Comparison of ENCODE assay signal across 7 cellular contexts in genomic region chrX:94635003-94635402, GRCh38.
"Had no signal": no experiment of that assay in that cellular context is flagged by ENCODE, and none has a peak within 500 bp of the region (broad histone marks: within the 10 kb centered on the region; RNA-seq: fewer than 3 reads in every experiment).

No MANE protein-coding gene starts in this region.

- DNase-seq: GDM1, GF-D8 had no signal

- ATAC-seq: GM12878 had no signal

- H3K4me3 ChIP-seq: GM12878 had no signal

- FAIRE-seq: GM12878, GM12891, GM12892, GM18507, GM19239 had no signal
